Comparison of ENCODE assay signal across 1 cellular context in the genomic region with DNA sequence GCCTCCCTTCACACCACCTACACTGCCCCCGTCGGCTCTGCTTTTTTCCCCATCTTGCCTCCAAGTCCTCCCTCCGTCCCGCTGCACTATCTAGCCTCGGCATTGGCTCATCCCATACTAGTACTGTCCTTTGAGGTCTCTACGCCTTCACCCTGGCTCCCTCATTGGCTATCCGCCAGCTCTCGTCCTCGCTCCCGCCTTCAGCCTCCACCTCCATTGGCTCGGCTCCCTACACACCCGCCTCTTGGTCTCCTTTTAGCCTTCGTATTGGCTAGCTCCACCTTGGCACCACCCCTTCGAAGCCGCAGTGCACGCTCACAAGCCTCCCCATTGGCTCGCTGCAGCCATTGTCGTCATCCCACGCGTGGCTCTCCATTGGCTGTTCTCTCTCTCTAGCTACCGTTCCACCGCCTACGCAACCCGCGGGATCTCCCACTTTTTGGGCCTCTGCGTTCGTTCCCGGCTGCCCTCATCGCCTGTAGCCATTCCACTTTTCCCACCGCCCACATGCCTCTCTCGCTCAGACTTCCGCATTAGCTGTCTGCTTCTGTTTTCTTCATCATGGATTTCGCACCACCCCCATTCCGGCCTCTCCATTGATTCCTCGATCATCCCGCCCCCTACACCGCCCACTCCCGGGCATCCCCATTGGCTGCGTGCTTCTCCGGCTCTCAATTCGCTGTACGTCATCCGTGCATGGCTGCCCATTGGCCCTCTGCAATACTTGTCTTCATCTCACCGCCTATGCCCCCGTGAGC.
TF ChIP-seq lines count a peak whose summit lies in the region.

No MANE protein-coding gene starts in this region.

TF ChIP-seq in HEK293, 187 proteins besides CTCF, POLR2A, EP300 and RAD21 (continued from another document and continues in another):
- TF ChIP-seq, protein P1, sequence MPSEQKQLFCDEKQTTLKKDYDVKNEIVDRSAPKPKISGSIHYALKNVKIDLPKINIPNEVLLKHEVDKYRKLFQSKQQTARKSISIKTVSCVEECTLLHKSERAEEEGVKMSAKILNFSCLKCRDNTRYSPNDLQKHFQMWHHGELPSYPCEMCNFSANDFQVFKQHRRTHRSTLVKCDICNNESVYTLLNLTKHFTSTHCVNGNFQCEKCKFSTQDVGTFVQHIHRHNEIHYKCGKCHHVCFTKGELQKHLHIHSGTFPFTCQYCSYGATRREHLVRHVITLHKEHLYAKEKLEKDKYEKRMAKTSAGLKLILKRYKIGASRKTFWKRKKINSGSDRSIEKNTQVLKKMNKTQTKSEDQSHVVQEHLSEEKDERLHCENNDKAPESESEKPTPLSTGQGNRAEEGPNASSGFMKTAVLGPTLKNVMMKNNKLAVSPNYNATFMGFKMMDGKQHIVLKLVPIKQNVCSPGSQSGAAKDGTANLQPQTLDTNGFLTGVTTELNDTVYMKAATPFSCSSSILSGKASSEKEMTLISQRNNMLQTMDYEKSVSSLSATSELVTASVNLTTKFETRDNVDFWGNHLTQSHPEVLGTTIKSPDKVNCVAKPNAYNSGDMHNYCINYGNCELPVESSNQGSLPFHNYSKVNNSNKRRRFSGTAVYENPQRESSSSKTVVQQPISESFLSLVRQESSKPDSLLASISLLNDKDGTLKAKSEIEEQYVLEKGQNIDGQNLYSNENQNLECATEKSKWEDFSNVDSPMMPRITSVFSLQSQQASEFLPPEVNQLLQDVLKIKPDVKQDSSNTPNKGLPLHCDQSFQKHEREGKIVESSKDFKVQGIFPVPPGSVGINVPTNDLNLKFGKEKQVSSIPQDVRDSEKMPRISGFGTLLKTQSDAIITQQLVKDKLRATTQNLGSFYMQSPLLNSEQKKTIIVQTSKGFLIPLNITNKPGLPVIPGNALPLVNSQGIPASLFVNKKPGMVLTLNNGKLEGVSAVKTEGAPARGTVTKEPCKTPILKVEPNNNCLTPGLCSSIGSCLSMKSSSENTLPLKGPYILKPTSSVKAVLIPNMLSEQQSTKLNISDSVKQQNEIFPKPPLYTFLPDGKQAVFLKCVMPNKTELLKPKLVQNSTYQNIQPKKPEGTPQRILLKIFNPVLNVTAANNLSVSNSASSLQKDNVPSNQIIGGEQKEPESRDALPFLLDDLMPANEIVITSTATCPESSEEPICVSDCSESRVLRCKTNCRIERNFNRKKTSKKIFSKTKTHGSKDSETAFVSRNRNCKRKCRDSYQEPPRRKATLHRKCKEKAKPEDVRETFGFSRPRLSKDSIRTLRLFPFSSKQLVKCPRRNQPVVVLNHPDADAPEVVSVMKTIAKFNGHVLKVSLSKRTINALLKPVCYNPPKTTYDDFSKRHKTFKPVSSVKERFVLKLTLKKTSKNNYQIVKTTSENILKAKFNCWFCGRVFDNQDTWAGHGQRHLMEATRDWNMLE (tag by site-specific recombination; conservative IDR thresholded peaks at IDR 0.05; ENCODE audit: low read depth): no peak
- TF ChIP-seq, protein P2, sequence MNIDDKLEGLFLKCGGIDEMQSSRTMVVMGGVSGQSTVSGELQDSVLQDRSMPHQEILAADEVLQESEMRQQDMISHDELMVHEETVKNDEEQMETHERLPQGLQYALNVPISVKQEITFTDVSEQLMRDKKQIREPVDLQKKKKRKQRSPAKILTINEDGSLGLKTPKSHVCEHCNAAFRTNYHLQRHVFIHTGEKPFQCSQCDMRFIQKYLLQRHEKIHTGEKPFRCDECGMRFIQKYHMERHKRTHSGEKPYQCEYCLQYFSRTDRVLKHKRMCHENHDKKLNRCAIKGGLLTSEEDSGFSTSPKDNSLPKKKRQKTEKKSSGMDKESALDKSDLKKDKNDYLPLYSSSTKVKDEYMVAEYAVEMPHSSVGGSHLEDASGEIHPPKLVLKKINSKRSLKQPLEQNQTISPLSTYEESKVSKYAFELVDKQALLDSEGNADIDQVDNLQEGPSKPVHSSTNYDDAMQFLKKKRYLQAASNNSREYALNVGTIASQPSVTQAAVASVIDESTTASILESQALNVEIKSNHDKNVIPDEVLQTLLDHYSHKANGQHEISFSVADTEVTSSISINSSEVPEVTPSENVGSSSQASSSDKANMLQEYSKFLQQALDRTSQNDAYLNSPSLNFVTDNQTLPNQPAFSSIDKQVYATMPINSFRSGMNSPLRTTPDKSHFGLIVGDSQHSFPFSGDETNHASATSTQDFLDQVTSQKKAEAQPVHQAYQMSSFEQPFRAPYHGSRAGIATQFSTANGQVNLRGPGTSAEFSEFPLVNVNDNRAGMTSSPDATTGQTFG (tag by site-specific recombination; IDR thresholded peaks at IDR 0.05; ENCODE audit: borderline replicate concordance): no peak
- TF ChIP-seq ZNF561 (tag by site-specific recombination; IDR thresholded peaks at IDR 0.05; ENCODE audit: borderline replicate concordance) (no peak), ZNF707 (tag by site-specific recombination; IDR thresholded peaks at IDR 0.05) (no peak), ZNF660 (tag by site-specific recombination; IDR thresholded peaks at IDR 0.05) (no peak), SP7 (tag by site-specific recombination; IDR thresholded peaks at IDR 0.05) (peak; percentile 45), ZNF529 (tag by site-specific recombination; IDR thresholded peaks at IDR 0.05; ENCODE audit: insufficient replicate concordance) (no peak), BCL11B (tag by site-specific recombination; IDR thresholded peaks at IDR 0.05; ENCODE audit: low read depth) (no peak), OVOL3 (tag by site-specific recombination; IDR thresholded peaks at IDR 0.05) (no peak), KLF16 (tag by site-specific recombination; IDR thresholded peaks at IDR 0.05) (peak; percentile 90), ZNF266 (tag by site-specific recombination; IDR thresholded peaks at IDR 0.05; ENCODE audit: low read depth) (no peak), ZNF391 (tag by site-specific recombination; IDR thresholded peaks at IDR 0.05; ENCODE audit: borderline replicate concordance, low read depth) (0 out of 2 replicates have a peak, but pooled peaks have one; percentile 20), GLIS2 (tag by site-specific recombination; IDR thresholded peaks at IDR 0.05) (peak; percentile 85), ZNF292 (tag by site-specific recombination; IDR thresholded peaks at IDR 0.05; ENCODE audit: borderline replicate concordance, low read depth) (no peak), SALL2 (tag by site-specific recombination; IDR thresholded peaks at IDR 0.05; ENCODE audit: borderline replicate concordance) (no peak), HOXA7 (CRISPR knock-in tag; IDR thresholded peaks at IDR 0.05; ENCODE audit: borderline replicate concordance) (no peak), ZNF112 (tag by site-specific recombination; IDR thresholded peaks at IDR 0.05) (no peak), SCRT2 (tag by site-specific recombination; IDR thresholded peaks at IDR 0.05) (no peak), ZBTB21 (tag by site-specific recombination; IDR thresholded peaks at IDR 0.05) (peak; percentile 62), ZNF701 (tag by site-specific recombination; IDR thresholded peaks at IDR 0.05) (no peak), ZNF521 (tag by site-specific recombination; IDR thresholded peaks at IDR 0.05) (no peak), ZXDB (tag by site-specific recombination; IDR thresholded peaks at IDR 0.05) (peak; percentile 75), ZFHX2 (tag by site-specific recombination; conservative IDR thresholded peaks at IDR 0.05) (peak; percentile 99), ZEB2 (tag by site-specific recombination; IDR thresholded peaks at IDR 0.05) (peak; percentile 61; the same call in 1 of the 2 replicates)
- TF ChIP-seq, protein P3, sequence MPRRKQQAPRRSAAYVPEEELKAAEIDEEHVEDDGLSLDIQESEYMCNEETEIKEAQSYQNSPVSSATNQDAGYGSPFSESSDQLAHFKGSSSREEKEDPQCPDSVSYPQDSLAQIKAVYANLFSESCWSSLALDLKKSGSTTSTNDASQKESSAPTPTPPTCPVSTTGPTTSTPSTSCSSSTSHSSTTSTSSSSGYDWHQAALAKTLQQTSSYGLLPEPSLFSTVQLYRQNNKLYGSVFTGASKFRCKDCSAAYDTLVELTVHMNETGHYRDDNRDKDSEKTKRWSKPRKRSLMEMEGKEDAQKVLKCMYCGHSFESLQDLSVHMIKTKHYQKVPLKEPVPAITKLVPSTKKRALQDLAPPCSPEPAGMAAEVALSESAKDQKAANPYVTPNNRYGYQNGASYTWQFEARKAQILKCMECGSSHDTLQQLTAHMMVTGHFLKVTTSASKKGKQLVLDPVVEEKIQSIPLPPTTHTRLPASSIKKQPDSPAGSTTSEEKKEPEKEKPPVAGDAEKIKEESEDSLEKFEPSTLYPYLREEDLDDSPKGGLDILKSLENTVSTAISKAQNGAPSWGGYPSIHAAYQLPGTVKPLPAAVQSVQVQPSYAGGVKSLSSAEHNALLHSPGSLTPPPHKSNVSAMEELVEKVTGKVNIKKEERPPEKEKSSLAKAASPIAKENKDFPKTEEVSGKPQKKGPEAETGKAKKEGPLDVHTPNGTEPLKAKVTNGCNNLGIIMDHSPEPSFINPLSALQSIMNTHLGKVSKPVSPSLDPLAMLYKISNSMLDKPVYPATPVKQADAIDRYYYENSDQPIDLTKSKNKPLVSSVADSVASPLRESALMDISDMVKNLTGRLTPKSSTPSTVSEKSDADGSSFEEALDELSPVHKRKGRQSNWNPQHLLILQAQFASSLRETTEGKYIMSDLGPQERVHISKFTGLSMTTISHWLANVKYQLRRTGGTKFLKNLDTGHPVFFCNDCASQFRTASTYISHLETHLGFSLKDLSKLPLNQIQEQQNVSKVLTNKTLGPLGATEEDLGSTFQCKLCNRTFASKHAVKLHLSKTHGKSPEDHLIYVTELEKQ (tag by site-specific recombination; IDR thresholded peaks at IDR 0.05; ENCODE audit: borderline replicate concordance): no peak
- TF ChIP-seq, protein P4, sequence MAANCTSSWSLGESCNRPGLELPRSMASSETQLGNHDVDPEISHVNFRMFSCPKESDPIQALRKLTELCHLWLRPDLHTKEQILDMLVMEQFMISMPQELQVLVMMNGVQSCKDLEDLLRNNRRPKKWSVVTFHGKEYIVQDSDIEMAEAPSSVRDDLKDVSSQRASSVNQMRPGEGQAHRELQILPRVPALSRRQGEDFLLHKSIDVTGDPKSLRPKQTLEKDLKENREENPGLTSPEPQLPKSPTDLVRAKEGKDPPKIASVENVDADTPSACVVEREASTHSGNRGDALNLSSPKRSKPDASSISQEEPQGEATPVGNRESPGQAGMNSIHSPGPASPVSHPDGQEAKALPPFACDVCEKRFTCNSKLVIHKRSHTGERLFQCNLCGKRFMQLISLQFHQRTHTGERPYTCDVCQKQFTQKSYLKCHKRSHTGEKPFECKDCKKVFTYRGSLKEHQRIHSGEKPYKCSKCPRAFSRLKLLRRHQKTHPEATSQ (tag by site-specific recombination; IDR thresholded peaks at IDR 0.05): no peak
- TF ChIP-seq, protein P5, sequence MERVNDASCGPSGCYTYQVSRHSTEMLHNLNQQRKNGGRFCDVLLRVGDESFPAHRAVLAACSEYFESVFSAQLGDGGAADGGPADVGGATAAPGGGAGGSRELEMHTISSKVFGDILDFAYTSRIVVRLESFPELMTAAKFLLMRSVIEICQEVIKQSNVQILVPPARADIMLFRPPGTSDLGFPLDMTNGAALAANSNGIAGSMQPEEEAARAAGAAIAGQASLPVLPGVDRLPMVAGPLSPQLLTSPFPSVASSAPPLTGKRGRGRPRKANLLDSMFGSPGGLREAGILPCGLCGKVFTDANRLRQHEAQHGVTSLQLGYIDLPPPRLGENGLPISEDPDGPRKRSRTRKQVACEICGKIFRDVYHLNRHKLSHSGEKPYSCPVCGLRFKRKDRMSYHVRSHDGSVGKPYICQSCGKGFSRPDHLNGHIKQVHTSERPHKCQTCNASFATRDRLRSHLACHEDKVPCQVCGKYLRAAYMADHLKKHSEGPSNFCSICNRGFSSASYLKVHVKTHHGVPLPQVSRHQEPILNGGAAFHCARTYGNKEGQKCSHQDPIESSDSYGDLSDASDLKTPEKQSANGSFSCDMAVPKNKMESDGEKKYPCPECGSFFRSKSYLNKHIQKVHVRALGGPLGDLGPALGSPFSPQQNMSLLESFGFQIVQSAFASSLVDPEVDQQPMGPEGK (tag by site-specific recombination; IDR thresholded peaks at IDR 0.05): peak; percentile 60
- TF ChIP-seq, protein P6, sequence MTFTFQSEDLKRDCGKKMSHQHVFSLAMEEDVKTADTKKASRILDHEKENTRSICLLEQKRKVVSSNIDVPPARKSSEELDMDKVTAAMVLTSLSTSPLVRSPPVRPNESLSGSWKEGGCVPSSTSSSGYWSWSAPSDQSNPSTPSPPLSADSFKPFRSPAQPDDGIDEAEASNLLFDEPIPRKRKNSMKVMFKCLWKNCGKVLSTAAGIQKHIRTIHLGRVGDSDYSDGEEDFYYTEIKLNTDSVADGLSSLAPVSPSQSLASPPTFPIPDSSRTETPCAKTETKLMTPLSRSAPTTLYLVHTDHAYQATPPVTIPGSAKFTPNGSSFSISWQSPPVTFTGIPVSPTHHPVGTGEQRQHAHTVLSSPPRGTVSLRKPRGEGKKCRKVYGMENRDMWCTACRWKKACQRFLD (tag by site-specific recombination; IDR thresholded peaks at IDR 0.05): no peak
- TF ChIP-seq, protein P7, sequence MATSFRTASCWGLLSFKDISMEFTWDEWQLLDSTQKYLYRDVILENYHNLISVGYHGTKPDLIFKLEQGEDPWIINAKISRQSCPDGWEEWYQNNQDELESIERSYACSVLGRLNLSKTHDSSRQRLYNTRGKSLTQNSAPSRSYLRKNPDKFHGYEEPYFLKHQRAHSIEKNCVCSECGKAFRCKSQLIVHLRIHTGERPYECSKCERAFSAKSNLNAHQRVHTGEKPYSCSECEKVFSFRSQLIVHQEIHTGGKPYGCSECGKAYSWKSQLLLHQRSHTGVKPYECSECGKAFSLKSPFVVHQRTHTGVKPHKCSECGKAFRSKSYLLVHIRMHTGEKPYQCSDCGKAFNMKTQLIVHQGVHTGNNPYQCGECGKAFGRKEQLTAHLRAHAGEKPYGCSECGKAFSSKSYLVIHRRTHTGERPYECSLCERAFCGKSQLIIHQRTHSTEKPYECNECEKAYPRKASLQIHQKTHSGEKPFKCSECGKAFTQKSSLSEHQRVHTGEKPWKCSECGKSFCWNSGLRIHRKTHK (tag by site-specific recombination; IDR thresholded peaks at IDR 0.05): no peak
- TF ChIP-seq, protein P8, sequence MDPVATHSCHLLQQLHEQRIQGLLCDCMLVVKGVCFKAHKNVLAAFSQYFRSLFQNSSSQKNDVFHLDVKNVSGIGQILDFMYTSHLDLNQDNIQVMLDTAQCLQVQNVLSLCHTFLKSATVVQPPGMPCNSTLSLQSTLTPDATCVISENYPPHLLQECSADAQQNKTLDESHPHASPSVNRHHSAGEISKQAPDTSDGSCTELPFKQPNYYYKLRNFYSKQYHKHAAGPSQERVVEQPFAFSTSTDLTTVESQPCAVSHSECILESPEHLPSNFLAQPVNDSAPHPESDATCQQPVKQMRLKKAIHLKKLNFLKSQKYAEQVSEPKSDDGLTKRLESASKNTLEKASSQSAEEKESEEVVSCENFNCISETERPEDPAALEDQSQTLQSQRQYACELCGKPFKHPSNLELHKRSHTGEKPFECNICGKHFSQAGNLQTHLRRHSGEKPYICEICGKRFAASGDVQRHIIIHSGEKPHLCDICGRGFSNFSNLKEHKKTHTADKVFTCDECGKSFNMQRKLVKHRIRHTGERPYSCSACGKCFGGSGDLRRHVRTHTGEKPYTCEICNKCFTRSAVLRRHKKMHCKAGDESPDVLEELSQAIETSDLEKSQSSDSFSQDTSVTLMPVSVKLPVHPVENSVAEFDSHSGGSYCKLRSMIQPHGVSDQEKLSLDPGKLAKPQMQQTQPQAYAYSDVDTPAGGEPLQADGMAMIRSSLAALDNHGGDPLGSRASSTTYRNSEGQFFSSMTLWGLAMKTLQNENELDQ (tag by site-specific recombination; IDR thresholded peaks at IDR 0.05; ENCODE audit: low read depth): no peak
- TF ChIP-seq, protein P9, sequence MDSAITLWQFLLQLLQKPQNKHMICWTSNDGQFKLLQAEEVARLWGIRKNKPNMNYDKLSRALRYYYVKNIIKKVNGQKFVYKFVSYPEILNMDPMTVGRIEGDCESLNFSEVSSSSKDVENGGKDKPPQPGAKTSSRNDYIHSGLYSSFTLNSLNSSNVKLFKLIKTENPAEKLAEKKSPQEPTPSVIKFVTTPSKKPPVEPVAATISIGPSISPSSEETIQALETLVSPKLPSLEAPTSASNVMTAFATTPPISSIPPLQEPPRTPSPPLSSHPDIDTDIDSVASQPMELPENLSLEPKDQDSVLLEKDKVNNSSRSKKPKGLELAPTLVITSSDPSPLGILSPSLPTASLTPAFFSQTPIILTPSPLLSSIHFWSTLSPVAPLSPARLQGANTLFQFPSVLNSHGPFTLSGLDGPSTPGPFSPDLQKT (IDR thresholded peaks at IDR 0.05; ENCODE audit: borderline replicate concordance, low read depth, low read length): no peak
